In genomic region chr6:47521966-47522365, GRCh38 we compare ENCODE assay signal across 21 cellular contexts.
"Had no signal": no experiment of that assay in that cellular context is flagged by ENCODE, and none has a peak within 500 bp of the region (broad histone marks: within the 10 kb centered on the region; RNA-seq: fewer than 3 reads in every experiment).

No MANE protein-coding gene starts in this region.

- H3K4me3 ChIP-seq: cardiac muscle cell had no signal

- H3K27ac Mint-ChIP-seq: activated B cell treated with CpG ODN at 0.5 μM for 24 hours; activated CD4-positive, alpha-beta memory T cell treated with anti-CD3 and anti-CD28 coated beads for 36 hours; activated CD4-positive, alpha-beta T cell treated with anti-CD3 and anti-CD28 coated beads, Interleukin-2, amount 10 ng/mL, durations not matched to agents 7 days and 5 days; activated naive CD4-positive, alpha-beta T cell treated with anti-CD3 and anti-CD28 coated beads, Interleukin-2, amount 10 ng/mL, durations not matched to agents 7 days and 5 days; activated naive CD8-positive, alpha-beta T cell treated with anti-CD3 and anti-CD28 coated beads for 36 hours; activated T-cell treated with anti-CD3 and anti-CD28 coated beads, Interleukin-2, amount 50 U/mL, for 72 hours; activated T-helper 2 cell treated with anti-CD3 and anti-CD28 coated beads, Interferon-gamma antibody, Interleukin-2, Interleukin-4, amounts not matched to agents 10 μg/mL and 5 μg/mL and 100 μg/mL, durations not matched to agents 14 hours and 24 hours and 36 hours; T-helper 1 cell treated with Interleukin-12 subunit alpha and Interleukin-12 subunit beta and Interleukin-4 antibody, amounts not matched to agents 30 μg/mL and 1 μg/mL, for 36 hours had no signal

- H3K27me3 ChIP-seq: brain microvascular endothelial cell, cardiac muscle cell had no signal

- DNase-seq: activated B cell treated with CpG ODN at 0.5 μM for 24 hours; activated CD4-positive, alpha-beta memory T cell treated with anti-CD3 and anti-CD28 coated beads for 36 hours; activated CD4-positive, alpha-beta T cell treated with anti-CD3 and anti-CD28 coated beads for 1 hour; activated CD4-positive, alpha-beta T cell treated with anti-CD3 and anti-CD28 coated beads, Interleukin-2, amount 10 ng/mL, durations not matched to agents 7 days and 5 days; activated CD8-positive, alpha-beta memory T cell treated with anti-CD3 and anti-CD28 coated beads for 24 hours; activated gamma-delta T cell treated with Interleukin-2 at 50 U/mL for 16 hours; activated naive CD4-positive, alpha-beta T cell treated with anti-CD3 and anti-CD28 coated beads, Interleukin-2, amount 10 ng/mL, durations not matched to agents 7 days and 5 days; activated naive CD8-positive, alpha-beta T cell treated with anti-CD3 and anti-CD28 coated beads for 36 hours; activated T-cell treated with anti-CD3 and anti-CD28 coated beads, Interleukin-2, amount 50 U/mL, for 72 hours; brain microvascular endothelial cell; NCI-H1092 treated with DMSO at 0.1 percent for 48 hours; NCI-H1436; NCI-H1694 treated with DMSO at 0.1 percent for 48 hours; NCI-H2081; NCI-H510A treated with DMSO at 0.1 percent for 48 hours; PC-3; SHP77 treated with DMSO at 0.1 percent for 48 hours had no signal

- H3K9me3 Mint-ChIP-seq: activated B cell treated with CpG ODN at 0.5 μM for 24 hours; activated CD4-positive, alpha-beta memory T cell treated with anti-CD3 and anti-CD28 coated beads for 36 hours; activated CD4-positive, alpha-beta T cell treated with anti-CD3 and anti-CD28 coated beads, Interleukin-2, amount 10 ng/mL, durations not matched to agents 7 days and 5 days; activated naive CD4-positive, alpha-beta T cell treated with anti-CD3 and anti-CD28 coated beads, Interleukin-2, amount 10 ng/mL, durations not matched to agents 7 days and 5 days; activated naive CD8-positive, alpha-beta T cell treated with anti-CD3 and anti-CD28 coated beads for 36 hours; activated T-cell treated with anti-CD3 and anti-CD28 coated beads, Interleukin-2, amount 50 U/mL, for 72 hours; activated T-helper 2 cell treated with anti-CD3 and anti-CD28 coated beads, Interferon-gamma antibody, Interleukin-2, Interleukin-4, amounts not matched to agents 10 μg/mL and 5 μg/mL and 100 μg/mL, durations not matched to agents 14 hours and 24 hours and 36 hours; T-helper 1 cell treated with Interleukin-12 subunit alpha and Interleukin-12 subunit beta and Interleukin-4 antibody, amounts not matched to agents 30 μg/mL and 1 μg/mL, for 36 hours had no signal

- H3K27me3 Mint-ChIP-seq: activated B cell treated with CpG ODN at 0.5 μM for 24 hours; activated CD4-positive, alpha-beta memory T cell treated with anti-CD3 and anti-CD28 coated beads for 36 hours; activated CD4-positive, alpha-beta T cell treated with anti-CD3 and anti-CD28 coated beads, Interleukin-2, amount 10 ng/mL, durations not matched to agents 7 days and 5 days; activated naive CD4-positive, alpha-beta T cell treated with anti-CD3 and anti-CD28 coated beads, Interleukin-2, amount 10 ng/mL, durations not matched to agents 7 days and 5 days; activated naive CD8-positive, alpha-beta T cell treated with anti-CD3 and anti-CD28 coated beads for 36 hours had no signal

- H3K4me3 Mint-ChIP-seq: activated B cell treated with CpG ODN at 0.5 μM for 24 hours; activated CD4-positive, alpha-beta memory T cell treated with anti-CD3 and anti-CD28 coated beads for 36 hours; activated CD4-positive, alpha-beta T cell treated with anti-CD3 and anti-CD28 coated beads, Interleukin-2, amount 10 ng/mL, durations not matched to agents 7 days and 5 days; activated naive CD4-positive, alpha-beta T cell treated with anti-CD3 and anti-CD28 coated beads, Interleukin-2, amount 10 ng/mL, durations not matched to agents 7 days and 5 days; activated naive CD8-positive, alpha-beta T cell treated with anti-CD3 and anti-CD28 coated beads for 36 hours; activated T-cell treated with anti-CD3 and anti-CD28 coated beads, Interleukin-2, amount 50 U/mL, for 72 hours; T-helper 1 cell treated with Interleukin-12 subunit alpha and Interleukin-12 subunit beta and Interleukin-4 antibody, amounts not matched to agents 30 μg/mL and 1 μg/mL, for 36 hours had no signal

- H3K36me3 ChIP-seq: brain microvascular endothelial cell, cardiac muscle cell had no signal

- H3K4me2 ChIP-seq: KMS-11 had no signal

- H3K27ac ChIP-seq: brain microvascular endothelial cell, cardiac muscle cell, KMS-11 had no signal

- ATAC-seq: activated T-cell treated with anti-CD3 and anti-CD28 coated beads, Interleukin-2, amount 50 U/mL, for 72 hours; PC-3 had no signal
